ENCODE assay signal across 27 cellular contexts in genomic region chr10:105679781-105680180, GRCh38.
"Had no signal": no experiment of that assay in that cellular context is flagged by ENCODE, and none has a peak within 500 bp of the region (broad histone marks: within the 10 kb centered on the region; RNA-seq: fewer than 3 reads in every experiment).

No MANE protein-coding gene starts in this region.

- H3K36me3 ChIP-seq: adrenal gland, esophagus squamous epithelium, ovary, right atrium auricular region, suprapubic skin, tibial artery had no signal

- H3K27me3 ChIP-seq: adrenal gland, dorsolateral prefrontal cortex, esophagus squamous epithelium, ovary, right atrium auricular region, suprapubic skin, tibial artery had no signal

- H3K4me1 Mint-ChIP-seq: brain, nephron had no signal

- H3K4me3 ChIP-seq: adrenal gland, coronary artery, dorsolateral prefrontal cortex, esophagus squamous epithelium, ovary, psoas muscle, right atrium auricular region, suprapubic skin, tibial artery had no signal

- DNase-seq: activated CD4-positive, alpha-beta T cell treated with anti-CD3 and anti-CD28 coated beads for 4 hours; activated CD4-positive, alpha-beta T cell treated with anti-CD3 and anti-CD28 coated beads, Interleukin-2, amount 50 U/mL, for 48 hours; activated CD8-positive, alpha-beta memory T cell treated with anti-CD3 and anti-CD28 coated beads for 24 hours; activated effector memory CD4-positive, alpha-beta T cell treated with Interleukin-2 at 50 U/mL for 16 hours; activated naive CD4-positive, alpha-beta T cell treated with Interleukin-2 at 50 U/mL for 16 hours; adrenal gland; aorta; dorsolateral prefrontal cortex; effector memory CD8-positive, alpha-beta T cell; esophagus squamous epithelium; foreskin melanocyte; islet precursor cell; left cardiac atrium; left ventricle myocardium superior; ovary; psoas muscle; stimulated activated CD4-positive, alpha-beta T cell treated with anti-CD3 and anti-CD28 coated beads, Interleukin-15, amount 100 ng/mL, for 24 hours; stimulated activated naive CD4-positive, alpha-beta T cell; T-helper 1 cell; tibial artery had no signal

- H3K36me3 Mint-ChIP-seq: activated naive CD8-positive, alpha-beta T cell had no signal

- H3K4me3 Mint-ChIP-seq: activated naive CD8-positive, alpha-beta T cell; brain; effector memory CD8-positive, alpha-beta T cell; nephron; T-helper 2 cell treated with Interferon-gamma antibody and Interleukin-4, amounts not matched to agents 5 μg/mL and 100 μg/mL, for 36 hours had no signal

- H3K27ac Mint-ChIP-seq: activated naive CD8-positive, alpha-beta T cell; brain; effector memory CD8-positive, alpha-beta T cell; nephron; T-helper 2 cell treated with Interferon-gamma antibody and Interleukin-4, amounts not matched to agents 5 μg/mL and 100 μg/mL, for 36 hours had no signal

- H3K27ac ChIP-seq: adrenal gland, coronary artery, dorsolateral prefrontal cortex, esophagus squamous epithelium, ovary, psoas muscle, right atrium auricular region, suprapubic skin, tibial artery had no signal

- H3K4me1 ChIP-seq: adrenal gland, esophagus squamous epithelium, psoas muscle, right atrium auricular region, suprapubic skin, tibial artery had no signal

- H3K9me3 ChIP-seq: adrenal gland, esophagus squamous epithelium, ovary, psoas muscle had no signal

- H3K27me3 Mint-ChIP-seq: activated naive CD8-positive, alpha-beta T cell; brain; effector memory CD8-positive, alpha-beta T cell had no signal
